Comparison of ENCODE assay signal across 30 cellular contexts in genomic region chr1:176165573-176165972, GRCh38.
"Had no signal": no experiment of that assay in that cellular context is flagged by ENCODE, and none has a peak within 500 bp of the region (broad histone marks: within the 10 kb centered on the region; RNA-seq: fewer than 3 reads in every experiment).

No MANE protein-coding gene starts in this region.

- H3K27me3 ChIP-seq: body of pancreas, breast epithelium, SJSA1 had no signal

- H3K4me3 Mint-ChIP-seq: activated CD8-positive, alpha-beta T cell treated with anti-CD3 and anti-CD28 coated beads, Interleukin-2, amount 10 ng/mL, durations not matched to agents 7 days and 5 days; activated naive CD4-positive, alpha-beta T cell treated with anti-CD3 and anti-CD28 coated beads, Interleukin-2, amount 50 U/mL, for 24 hours; activated naive CD8-positive, alpha-beta T cell treated with anti-CD3 and anti-CD28 coated beads, Interleukin-2, amount 10 ng/mL, durations not matched to agents 7 days and 5 days; activated T-cell treated with anti-CD3 and anti-CD28 coated beads, Interleukin-2, amount 50 U/mL, for 24 hours; T-helper 1 cell treated with Interleukin-12 subunit alpha and Interleukin-12 subunit beta and Interleukin-4 antibody, amounts not matched to agents 30 μg/mL and 1 μg/mL, for 36 hours; T-helper 2 cell treated with Interferon-gamma antibody and Interleukin-4, amounts not matched to agents 5 μg/mL and 100 μg/mL, for 36 hours; WTC11 had no signal

- H3K4me3 ChIP-seq: body of pancreas, breast epithelium, K562, SJSA1 had no signal

- H3K9me3 ChIP-seq: breast epithelium, SJSA1, SK-N-SH had no signal

- H3K4me1 ChIP-seq: body of pancreas, breast epithelium, SJSA1 had no signal

- H3K27me3 Mint-ChIP-seq: activated naive CD4-positive, alpha-beta T cell treated with anti-CD3 and anti-CD28 coated beads, Interleukin-2, amount 50 U/mL, for 24 hours; activated naive CD8-positive, alpha-beta T cell treated with anti-CD3 and anti-CD28 coated beads, Interleukin-2, amount 10 ng/mL, durations not matched to agents 7 days and 5 days; activated T-cell treated with anti-CD3 and anti-CD28 coated beads, Interleukin-2, amount 50 U/mL, for 24 hours had no signal

- H3K9me3 Mint-ChIP-seq: activated naive CD4-positive, alpha-beta T cell treated with anti-CD3 and anti-CD28 coated beads, Interleukin-2, amount 50 U/mL, for 24 hours; activated T-cell treated with anti-CD3 and anti-CD28 coated beads, Interleukin-2, amount 50 U/mL, for 24 hours; activated T-helper 2 cell treated with anti-CD3 and anti-CD28 coated beads, Interferon-gamma antibody, Interleukin-2, Interleukin-4, amounts not matched to agents 10 μg/mL and 5 μg/mL and 100 μg/mL, durations not matched to agents 14 hours and 24 hours and 36 hours; T-helper 2 cell treated with Interferon-gamma antibody and Interleukin-4, amounts not matched to agents 5 μg/mL and 100 μg/mL, for 36 hours had no signal

- H3K27ac Mint-ChIP-seq: activated CD8-positive, alpha-beta T cell treated with anti-CD3 and anti-CD28 coated beads, Interleukin-2, amount 10 ng/mL, durations not matched to agents 7 days and 5 days; activated naive CD8-positive, alpha-beta T cell treated with anti-CD3 and anti-CD28 coated beads, Interleukin-2, amount 10 ng/mL, durations not matched to agents 7 days and 5 days; activated T-helper 2 cell treated with anti-CD3 and anti-CD28 coated beads, Interferon-gamma antibody, Interleukin-2, Interleukin-4, amounts not matched to agents 10 μg/mL and 5 μg/mL and 100 μg/mL, durations not matched to agents 14 hours and 24 hours and 36 hours; T-helper 1 cell treated with Interleukin-12 subunit alpha and Interleukin-12 subunit beta and Interleukin-4 antibody, amounts not matched to agents 30 μg/mL and 1 μg/mL, for 36 hours; T-helper 2 cell treated with Interferon-gamma antibody and Interleukin-4, amounts not matched to agents 5 μg/mL and 100 μg/mL, for 36 hours; WTC11 had no signal

- ATAC-seq: activated CD4-positive, CD25-positive, alpha-beta regulatory T cell treated with anti-CD3 and anti-CD28 coated beads, Interleukin-2, amount 50 U/mL, for 24 hours; activated CD8-positive, alpha-beta T cell treated with anti-CD3 and anti-CD28 coated beads, Interleukin-2, amount 10 ng/mL, durations not matched to agents 7 days and 5 days; body of pancreas; K562; Panc1; WTC11 had no signal

- DNase-seq: activated CD4-positive, alpha-beta T cell treated with anti-CD3 and anti-CD28 coated beads for 48 hours; activated CD8-positive, alpha-beta T cell treated with anti-CD3 and anti-CD28 coated beads, Interleukin-2, amount 10 ng/mL, durations not matched to agents 7 days and 5 days; activated gamma-delta T cell; activated naive CD4-positive, alpha-beta T cell treated with Interleukin-2 at 50 U/mL for 16 hours; activated naive CD8-positive, alpha-beta T cell treated with anti-CD3 and anti-CD28 coated beads, Interleukin-2, amount 10 ng/mL, durations not matched to agents 7 days and 5 days; activated T-cell treated with anti-CD3 and anti-CD28 coated beads, Interleukin-2, amount 50 U/mL, for 24 hours; body of pancreas; NCI-H1105; NCI-H1417 treated with DMSO at 0.1 percent for 48 hours; NCI-H187 treated with DMSO at 0.1 percent for 48 hours; NCI-H2081; NCI-H2171 treated with DMSO at 0.1 percent for 48 hours; NCI-H2227 treated with DMSO at 0.1 percent for 48 hours; NCI-H446; NCI-H510A treated with DMSO at 0.1 percent for 48 hours; NCI-H526 treated with DMSO at 0.1 percent for 48 hours; NCI-H774; RPMI8226; SHP77 treated with DMSO at 0.1 percent for 48 hours; SK-N-SH had no signal

- H3K27ac ChIP-seq: body of pancreas, breast epithelium, SJSA1 had no signal

- H3K36me3 ChIP-seq: breast epithelium had no signal
